In genomic region chr20:62913043-62913630, GRCh38 we compare ENCODE assay signal across 1 cellular context.
TF ChIP-seq lines count a peak whose summit lies in the region.

No MANE protein-coding gene starts in this region.

TF ChIP-seq in HepG2, 621 proteins besides CTCF, POLR2A, EP300 and RAD21 (continued from another document and continues in another):
- TF ChIP-seq ZNF34 (CRISPR knock-in tag; IDR thresholded peaks at IDR 0.05; ENCODE audit: borderline replicate concordance) (no peak), KLF12 (CRISPR knock-in tag; IDR thresholded peaks at IDR 0.05; ENCODE audit: borderline replicate concordance) (peak; percentile 27; the same call in 1 of the 2 replicates), ZNF101 (CRISPR knock-in tag; IDR thresholded peaks at IDR 0.05; ENCODE audit: borderline replicate concordance, low read depth) (no peak), BRCA1 (CRISPR knock-in tag; IDR thresholded peaks at IDR 0.05) (no peak), MED13 (CRISPR knock-in tag; IDR thresholded peaks at IDR 0.05) (no peak), ZSCAN29 (CRISPR knock-in tag; conservative IDR thresholded peaks at IDR 0.05) (no peak), ZBTB7A (CRISPR knock-in tag; IDR thresholded peaks at IDR 0.05) (peak; percentile 41; the same call in 1 of the 2 replicates), DNMT1 (CRISPR knock-in tag; IDR thresholded peaks at IDR 0.05) (no peak), MEIS1 (CRISPR knock-in tag; IDR thresholded peaks at IDR 0.05; ENCODE audit: borderline replicate concordance) (no peak), ZNF615 (CRISPR knock-in tag; IDR thresholded peaks at IDR 0.05; ENCODE audit: borderline replicate concordance) (no peak), JUN (CRISPR knock-in tag; IDR thresholded peaks at IDR 0.05) (no peak), BORCS8-MEF2B (CRISPR knock-in tag; IDR thresholded peaks at IDR 0.05) (no peak), NCOR1 (IDR thresholded peaks at IDR 0.05; ENCODE audit: borderline replicate concordance, low read length) (no peak), HDAC6 (IDR thresholded peaks at IDR 0.05; ENCODE audit: low read depth, low read length) (no peak), BHLHE40 (IDR thresholded peaks at IDR 0.05; ENCODE audit: low read length) (no peak), FOXA3 (CRISPR knock-in tag; IDR thresholded peaks at IDR 0.05) (peak; percentile 76), TEF (CRISPR knock-in tag; IDR thresholded peaks at IDR 0.05) (no peak), TCF12 (IDR thresholded peaks at IDR 0.05) (no peak), TCF12 (CRISPR knock-in tag; IDR thresholded peaks at IDR 0.05) (no peak), ZNF605 (CRISPR knock-in tag; IDR thresholded peaks at IDR 0.05) (no peak), THAP11 (CRISPR knock-in tag; IDR thresholded peaks at IDR 0.05) (no peak), SNRNP70 (IDR thresholded peaks at IDR 0.05; ENCODE audit: low read depth, low read length) (no peak), ZNF724P (CRISPR knock-in tag; IDR thresholded peaks at IDR 0.05; ENCODE audit: borderline replicate concordance) (no peak), ATF7 (IDR thresholded peaks at IDR 0.05) (no peak), ATF7 (CRISPR knock-in tag; IDR thresholded peaks at IDR 0.05) (no peak), ZNF614 (CRISPR knock-in tag; IDR thresholded peaks at IDR 0.05; ENCODE audit: borderline replicate concordance) (no peak), ZNF274 (CRISPR knock-in tag; IDR thresholded peaks at IDR 0.05) (no peak), ZSCAN9 (CRISPR knock-in tag; IDR thresholded peaks at IDR 0.05; ENCODE audit: borderline replicate concordance) (no peak), KLF9 (CRISPR knock-in tag; IDR thresholded peaks at IDR 0.05; ENCODE audit: low read depth) (no peak), ZFP82 (CRISPR knock-in tag; IDR thresholded peaks at IDR 0.05; ENCODE audit: borderline replicate concordance) (no peak), ZNF460 (CRISPR knock-in tag; IDR thresholded peaks at IDR 0.05; ENCODE audit: borderline replicate concordance) (no peak), ZNF607 (CRISPR knock-in tag; IDR thresholded peaks at IDR 0.05; ENCODE audit: borderline replicate concordance) (no peak), NFIC (IDR thresholded peaks at IDR 0.05; ENCODE audit: low read length) (no peak), ZNF296 (CRISPR knock-in tag; conservative IDR thresholded peaks at IDR 0.05) (no peak), ZNF33A (CRISPR knock-in tag; IDR thresholded peaks at IDR 0.05; ENCODE audit: borderline replicate concordance) (no peak), CENPX (CRISPR knock-in tag; IDR thresholded peaks at IDR 0.05) (no peak), AKAP8 (CRISPR knock-in tag; IDR thresholded peaks at IDR 0.05) (no peak; the same call in 1 of the 2 replicates), ZNF567 (CRISPR knock-in tag; IDR thresholded peaks at IDR 0.05; ENCODE audit: borderline replicate concordance) (no peak), ZNF75D (CRISPR knock-in tag; IDR thresholded peaks at IDR 0.05; ENCODE audit: borderline replicate concordance) (no peak), STAT5B (CRISPR knock-in tag; IDR thresholded peaks at IDR 0.05) (no peak), KMT2A (CRISPR knock-in tag; IDR thresholded peaks at IDR 0.05) (0 out of 2 replicates have a peak, but pooled peaks have one; percentile 43), PBX2 (CRISPR knock-in tag; IDR thresholded peaks at IDR 0.05) (no peak), MXD3 (CRISPR knock-in tag; IDR thresholded peaks at IDR 0.05) (no peak), ZNF580 (CRISPR knock-in tag; IDR thresholded peaks at IDR 0.05; ENCODE audit: borderline replicate concordance, low read depth) (no peak), ZNF484 (CRISPR knock-in tag; IDR thresholded peaks at IDR 0.05; ENCODE audit: borderline replicate concordance, low read depth) (no peak), CAMTA2 (CRISPR knock-in tag; IDR thresholded peaks at IDR 0.05; ENCODE audit: borderline replicate concordance) (no peak), ZNF556 (CRISPR knock-in tag; IDR thresholded peaks at IDR 0.05; ENCODE audit: borderline replicate concordance) (no peak), RNF2 (conservative IDR thresholded peaks at IDR 0.05; ENCODE audit: low read depth) (no peak), ZNF430 (CRISPR knock-in tag; IDR thresholded peaks at IDR 0.05) (no peak), RELA (CRISPR knock-in tag; IDR thresholded peaks at IDR 0.05) (no peak), MLXIP (CRISPR knock-in tag; IDR thresholded peaks at IDR 0.05; ENCODE audit: borderline replicate concordance) (no peak), ZNF800 (CRISPR knock-in tag; IDR thresholded peaks at IDR 0.05) (no peak), YEATS4 (CRISPR knock-in tag; IDR thresholded peaks at IDR 0.05; ENCODE audit: borderline replicate concordance) (no peak)
- TF ChIP-seq, protein P1, sequence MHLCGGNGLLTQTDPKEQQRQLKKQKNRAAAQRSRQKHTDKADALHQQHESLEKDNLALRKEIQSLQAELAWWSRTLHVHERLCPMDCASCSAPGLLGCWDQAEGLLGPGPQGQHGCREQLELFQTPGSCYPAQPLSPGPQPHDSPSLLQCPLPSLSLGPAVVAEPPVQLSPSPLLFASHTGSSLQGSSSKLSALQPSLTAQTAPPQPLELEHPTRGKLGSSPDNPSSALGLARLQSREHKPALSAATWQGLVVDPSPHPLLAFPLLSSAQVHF (CRISPR knock-in tag; IDR thresholded peaks at IDR 0.05), result no peak
- TF ChIP-seq, protein P2, sequence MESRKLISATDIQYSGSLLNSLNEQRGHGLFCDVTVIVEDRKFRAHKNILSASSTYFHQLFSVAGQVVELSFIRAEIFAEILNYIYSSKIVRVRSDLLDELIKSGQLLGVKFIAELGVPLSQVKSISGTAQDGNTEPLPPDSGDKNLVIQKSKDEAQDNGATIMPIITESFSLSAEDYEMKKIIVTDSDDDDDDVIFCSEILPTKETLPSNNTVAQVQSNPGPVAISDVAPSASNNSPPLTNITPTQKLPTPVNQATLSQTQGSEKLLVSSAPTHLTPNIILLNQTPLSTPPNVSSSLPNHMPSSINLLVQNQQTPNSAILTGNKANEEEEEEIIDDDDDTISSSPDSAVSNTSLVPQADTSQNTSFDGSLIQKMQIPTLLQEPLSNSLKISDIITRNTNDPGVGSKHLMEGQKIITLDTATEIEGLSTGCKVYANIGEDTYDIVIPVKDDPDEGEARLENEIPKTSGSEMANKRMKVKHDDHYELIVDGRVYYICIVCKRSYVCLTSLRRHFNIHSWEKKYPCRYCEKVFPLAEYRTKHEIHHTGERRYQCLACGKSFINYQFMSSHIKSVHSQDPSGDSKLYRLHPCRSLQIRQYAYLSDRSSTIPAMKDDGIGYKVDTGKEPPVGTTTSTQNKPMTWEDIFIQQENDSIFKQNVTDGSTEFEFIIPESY (CRISPR knock-in tag; IDR thresholded peaks at IDR 0.05), result no peak
- TF ChIP-seq, protein P3, sequence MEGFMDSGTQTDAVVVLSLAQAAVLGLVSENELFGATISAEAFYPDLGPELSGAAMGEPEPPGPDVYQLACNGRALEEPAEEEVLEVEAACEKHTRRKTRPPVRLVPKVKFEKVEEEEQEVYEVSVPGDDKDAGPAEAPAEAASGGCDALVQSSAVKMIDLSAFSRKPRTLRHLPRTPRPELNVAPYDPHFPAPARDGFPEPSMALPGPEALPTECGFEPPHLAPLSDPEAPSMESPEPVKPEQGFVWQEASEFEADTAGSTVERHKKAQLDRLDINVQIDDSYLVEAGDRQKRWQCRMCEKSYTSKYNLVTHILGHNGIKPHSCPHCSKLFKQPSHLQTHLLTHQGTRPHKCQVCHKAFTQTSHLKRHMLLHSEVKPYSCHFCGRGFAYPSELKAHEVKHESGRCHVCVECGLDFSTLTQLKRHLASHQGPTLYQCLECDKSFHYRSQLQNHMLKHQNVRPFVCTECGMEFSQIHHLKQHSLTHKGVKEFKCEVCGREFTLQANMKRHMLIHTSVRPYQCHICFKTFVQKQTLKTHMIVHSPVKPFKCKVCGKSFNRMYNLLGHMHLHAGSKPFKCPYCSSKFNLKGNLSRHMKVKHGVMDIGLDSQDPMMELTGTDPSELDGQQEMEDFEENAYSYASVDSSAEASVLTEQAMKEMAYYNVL (CRISPR knock-in tag; IDR thresholded peaks at IDR 0.05; ENCODE audit: borderline replicate concordance), result no peak
- TF ChIP-seq, protein P4, sequence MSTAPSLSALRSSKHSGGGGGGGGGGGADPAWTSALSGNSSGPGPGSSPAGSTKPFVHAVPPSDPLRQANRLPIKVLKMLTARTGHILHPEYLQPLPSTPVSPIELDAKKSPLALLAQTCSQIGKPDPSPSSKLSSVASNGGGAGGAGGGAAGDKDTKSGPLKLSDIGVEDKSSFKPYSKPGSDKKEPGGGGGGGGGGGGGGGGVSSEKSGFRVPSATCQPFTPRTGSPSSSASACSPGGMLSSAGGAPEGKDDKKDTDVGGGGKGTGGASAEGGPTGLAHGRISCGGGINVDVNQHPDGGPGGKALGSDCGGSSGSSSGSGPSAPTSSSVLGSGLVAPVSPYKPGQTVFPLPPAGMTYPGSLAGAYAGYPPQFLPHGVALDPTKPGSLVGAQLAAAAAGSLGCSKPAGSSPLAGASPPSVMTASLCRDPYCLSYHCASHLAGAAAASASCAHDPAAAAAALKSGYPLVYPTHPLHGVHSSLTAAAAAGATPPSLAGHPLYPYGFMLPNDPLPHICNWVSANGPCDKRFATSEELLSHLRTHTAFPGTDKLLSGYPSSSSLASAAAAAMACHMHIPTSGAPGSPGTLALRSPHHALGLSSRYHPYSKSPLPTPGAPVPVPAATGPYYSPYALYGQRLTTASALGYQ (CRISPR knock-in tag; IDR thresholded peaks at IDR 0.05), result no peak
- TF ChIP-seq, protein P5, sequence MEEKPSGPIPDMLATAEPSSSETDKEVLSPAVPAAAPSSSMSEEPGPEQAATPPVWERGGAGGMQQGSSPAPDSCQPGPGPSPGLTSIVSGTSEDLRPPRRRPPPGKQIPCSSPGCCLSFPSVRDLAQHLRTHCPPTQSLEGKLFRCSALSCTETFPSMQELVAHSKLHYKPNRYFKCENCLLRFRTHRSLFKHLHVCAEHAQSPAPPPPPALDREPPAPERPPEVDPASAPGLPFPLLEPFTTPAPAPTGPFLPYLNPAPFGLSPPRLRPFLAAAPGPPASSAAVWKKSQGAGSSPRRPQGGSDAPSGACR (CRISPR knock-in tag; IDR thresholded peaks at IDR 0.05), result no peak
- TF ChIP-seq, protein P6, sequence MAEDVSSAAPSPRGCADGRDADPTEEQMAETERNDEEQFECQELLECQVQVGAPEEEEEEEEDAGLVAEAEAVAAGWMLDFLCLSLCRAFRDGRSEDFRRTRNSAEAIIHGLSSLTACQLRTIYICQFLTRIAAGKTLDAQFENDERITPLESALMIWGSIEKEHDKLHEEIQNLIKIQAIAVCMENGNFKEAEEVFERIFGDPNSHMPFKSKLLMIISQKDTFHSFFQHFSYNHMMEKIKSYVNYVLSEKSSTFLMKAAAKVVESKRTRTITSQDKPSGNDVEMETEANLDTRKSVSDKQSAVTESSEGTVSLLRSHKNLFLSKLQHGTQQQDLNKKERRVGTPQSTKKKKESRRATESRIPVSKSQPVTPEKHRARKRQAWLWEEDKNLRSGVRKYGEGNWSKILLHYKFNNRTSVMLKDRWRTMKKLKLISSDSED (CRISPR knock-in tag; IDR thresholded peaks at IDR 0.05), result no peak
